In the genomic region with DNA sequence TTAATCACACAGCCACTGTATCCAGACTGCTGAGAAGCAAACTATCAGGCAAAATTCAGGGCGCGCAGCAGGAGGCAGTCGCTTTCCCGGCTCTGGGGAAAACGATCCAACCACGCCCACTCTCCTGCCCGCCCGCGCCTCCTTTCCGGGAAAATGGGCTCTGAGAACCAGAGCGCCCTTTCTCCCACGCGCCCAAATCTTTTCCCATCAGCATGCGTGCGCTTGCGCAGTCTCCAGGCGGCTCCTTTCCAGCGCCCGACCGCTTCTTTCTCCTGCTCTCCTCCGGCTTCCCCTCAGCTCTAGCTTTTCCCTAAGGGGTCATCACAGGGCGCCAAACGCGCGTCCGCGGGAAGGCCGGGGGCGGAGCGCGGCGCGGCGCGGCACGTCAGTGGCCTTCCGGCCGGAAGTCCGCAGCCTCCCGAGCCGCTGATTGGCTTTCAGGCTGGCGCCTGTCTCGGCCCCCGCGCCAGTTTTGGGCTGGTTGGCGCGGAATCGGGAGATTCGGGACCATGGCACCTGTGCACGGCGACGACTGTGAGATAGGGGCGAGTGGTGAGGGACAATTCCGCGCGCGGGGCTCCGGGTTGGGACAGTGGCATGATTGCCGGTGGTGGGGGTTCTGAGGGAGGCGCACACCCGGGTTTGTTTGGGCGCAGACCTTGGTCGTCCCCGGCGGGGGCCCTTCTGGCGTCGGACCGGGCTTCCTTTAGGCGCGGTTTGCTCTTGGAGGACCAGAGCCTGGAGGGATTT, we compare ENCODE assay signal across 8 cellular contexts. TPM values are rescaled to one million over a fixed set of nuclear protein-coding genes. Genes with fewer than 3 reads are reported as not detected.
DNase-seq lines count a peak whose midpoint lies in the region; ATAC-seq, FAIRE-seq and TF ChIP-seq lines count a peak whose summit lies in the region.

TSS of gene POLA1 (plus strand) at position 466 of the 750 bp plus-strand sequence. CDS start at position 510, 44 bp downstream.

- H3K36me3 ChIP-seq in WERI-Rb-1 (peaks cover 8% of the 10 kb centered on the region), bronchial epithelial cell (ENCODE audit: control insufficient read depth, insufficient read depth, low read length) (no peaks in the 10 kb centered on the region)

- peak within 1 kb of the TSS; percentile 73 for H3K4me3 ChIP-seq in AG04450 (ENCODE audit: low read depth, low read length)
- peak within 1 kb of the TSS; percentile 72 for H3K4me3 ChIP-seq in WERI-Rb-1 (ENCODE audit: low read depth, low read length)
- H3K4me3 ChIP-seq in bronchial epithelial cell (ENCODE audit: low read depth, low read length), result peak within 1 kb of the TSS; percentile 53
- H3K4me3 ChIP-seq in skin epidermis, result peak within 1 kb of the TSS; percentile 56 to 67 (median 62)

- TF ChIP-seq CTCF in AG04450 (IDR thresholded peaks at IDR 0.05; ENCODE audit: low read depth, low read length), result peak; percentile 33; the same call in 1 of the 2 replicates
- peak; percentile 44 for TF ChIP-seq CTCF in WERI-Rb-1 (IDR thresholded peaks at IDR 0.05; ENCODE audit: low read depth, low read length)
- peak; percentile 29 for TF ChIP-seq CTCF in bronchial epithelial cell (IDR thresholded peaks at IDR 0.05; ENCODE audit: insufficient read depth, low read length, severe bottlenecking)

- H3K27me3 ChIP-seq in AG04450 (ENCODE audit: control insufficient read depth, insufficient read depth, low read length) (no peaks in the 10 kb centered on the region), WERI-Rb-1 (ENCODE audit: insufficient read depth, low read depth, severe bottlenecking) (peaks cover 11% of the 10 kb centered on the region), bronchial epithelial cell (ENCODE audit: control insufficient read depth, insufficient read depth, low read length) (no peaks in the 10 kb centered on the region)

- no peak for FAIRE-seq in bronchial epithelial cell (lab: Jason Lieb, UNC)

- no peaks in the 10 kb centered on the region for H3K9me3 ChIP-seq in AG04450 (ENCODE audit: control insufficient read depth, insufficient read depth, low read length)
- H3K9me3 ChIP-seq in WERI-Rb-1 (ENCODE audit: severe bottlenecking), result no peaks in the 10 kb centered on the region

- peak; percentile 87 for DNase-seq in AG04450 (ENCODE audit: low read depth, low spot score)
- peak; percentile 92 for DNase-seq in NCI-H2196 (lab: John Stamatoyannopoulos, UW; ENCODE audit: unreplicated experiment)
- peak; percentile 95 for DNase-seq in WERI-Rb-1
- DNase-seq in bronchial epithelial cell (ENCODE audit: low read depth), result peak; percentile 85
- DNase-seq in iPS-NIHi11 (ENCODE audit: low spot score), result peak; percentile 90

- H3K27ac ChIP-seq in AG04450 (ENCODE audit: low read depth, low read length) (peak within 1 kb of the TSS; percentile 57), WERI-Rb-1 (peak within 1 kb of the TSS; percentile 93), skin epidermis (peak within 1 kb of the TSS in 20 of 21 experiments; percentile 28 to 89 (median 74))

- POLR2A ChIA-PET in AG04450 (lab: Yijun Ruan, JAX), result no interaction called here

- CTCF ChIA-PET in AG04450 (lab: Charles Lee), result interaction anchor here (1.2 to 1.4 kb wide), 2 partner anchors 17 to 194 kb away, joined by 3 to 5 read pairs; no protein-coding TSS in a partner anchor

- ATAC-seq in GM18873 (IDR thresholded peaks at IDR 0.05; ENCODE audit: low FRiP score, unreplicated experiment) (peak; percentile 87), HG03135 (IDR thresholded peaks at IDR 0.05; ENCODE audit: unreplicated experiment) (peak; percentile 94)

RNA-seq across cellular contexts. Expression of gene POLA1, which starts in this region (rescaled TPM):
- polyA plus RNA-seq in AG04450 (2011; rRNA removed), result 2.2 TPM in 2 replicates
- polyA minus RNA-seq in AG04450 (2011; rRNA and poly(A)+ RNA removed), result 5.5 and 9.5 TPM in 2 replicates
- total RNA-seq in bronchial epithelial cell, result 6.4 and 7.4 TPM in 2 replicates

Comparison
In these comparisons a context has a peak if more than half of its experiments do, and no peak if none do; other contexts are left out.
1. Peak in every context shown above with its lines: DNase-seq, ATAC-seq, H3K4me3 ChIP-seq and H3K27ac ChIP-seq.